In the genomic region with DNA sequence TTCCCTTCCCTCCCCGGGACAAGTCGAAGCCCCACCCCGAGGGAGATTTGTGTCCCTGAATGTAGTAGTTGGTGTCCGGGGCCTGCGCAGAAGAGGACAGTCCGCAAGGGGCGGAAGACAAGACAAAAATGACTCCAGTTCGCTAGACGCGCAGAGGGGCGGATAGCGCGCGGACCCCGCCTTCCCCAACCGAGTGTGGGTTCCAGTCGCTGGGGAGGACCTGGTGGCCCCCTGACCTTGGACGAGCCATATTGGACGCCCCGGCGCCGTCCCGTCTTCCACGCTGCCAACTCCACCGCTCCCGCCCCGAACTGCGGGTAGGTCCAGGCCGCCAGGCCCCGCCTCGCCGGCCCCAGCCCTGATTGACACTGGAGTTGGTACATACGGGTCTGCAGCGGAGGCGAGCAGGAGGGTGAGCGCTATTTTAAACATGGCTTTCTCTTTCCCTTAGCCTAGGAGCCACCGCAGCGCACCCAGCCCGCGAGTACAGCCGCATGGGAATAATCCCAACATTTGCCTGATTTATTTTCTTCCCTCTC, we compare ENCODE assay signal across 8 cellular contexts. TPM values are rescaled to one million over a fixed set of nuclear protein-coding genes. Genes with fewer than 3 reads are reported as not detected.
DNase-seq lines count a peak whose midpoint lies in the region; ATAC-seq lines count a peak whose summit lies in the region.

No MANE protein-coding gene starts in this region.

- no peak overlapping the region for H2BK15ac ChIP-seq in mesenchymal stem cell (ENCODE audit: low read depth, poor library complexity, severe bottlenecking)

- H3K4me1 ChIP-seq in effector memory CD4-positive, alpha-beta T cell (ENCODE audit: control insufficient read depth, insufficient read depth, low read length, poor library complexity, severe bottlenecking): peaks cover 7% of the 10 kb centered on the region
- no peaks in the 10 kb centered on the region for H3K4me1 ChIP-seq in mesenchymal stem cell (ENCODE audit: control insufficient read depth, insufficient read depth, low read depth, low read length)

- DNase-seq in CMK (ENCODE audit: low read depth) (peak; percentile 48), HK-2 (ENCODE audit: unreplicated experiment) (peak; percentile 93), NCI-H82 treated with DMSO at 0.1 percent for 48 hours (lab: John Stamatoyannopoulos, UW; ENCODE audit: unreplicated experiment) (peak; percentile 60), mesenchymal stem cell (peak; percentile 95)
- DNase-seq in activated CD8-positive, alpha-beta memory T cell treated with anti-CD3 and anti-CD28 coated beads for 24 hours: peak; percentile 89
- DNase-seq in effector memory CD4-positive, alpha-beta T cell: peak; percentile 37 to 59 (median 54)
- peak; percentile 34 for DNase-seq in stimulated activated CD8-positive, alpha-beta memory T cell treated with anti-CD3 and anti-CD28 coated beads, Interleukin-12 subunit alpha, Interleukin-12 subunit beta, amount 100 ng/mL, for 24 hours (ENCODE audit: extremely low read depth)

- peak overlapping the region; percentile 66 for H2AFZ ChIP-seq in mesenchymal stem cell (ENCODE audit: low read depth, low read length)

- no peaks in the 10 kb centered on the region for H3K27me3 ChIP-seq in effector memory CD4-positive, alpha-beta T cell (replicated peaks; ENCODE audit: control insufficient read depth, insufficient read depth, low read length, poor library complexity, severe bottlenecking)
- no peaks in the 10 kb centered on the region for H3K27me3 ChIP-seq in mesenchymal stem cell (ENCODE audit: control insufficient read depth in 1 of 2, insufficient read depth in 1 of 2, low read length in 2 of 2)

- H2BK5ac ChIP-seq in mesenchymal stem cell (ENCODE audit: low read depth, low read length, poor library complexity, severe bottlenecking): peak overlapping the region; percentile 39

- H3K4me2 ChIP-seq in mesenchymal stem cell (ENCODE audit: low read length, poor library complexity, severe bottlenecking): peak overlapping the region; percentile 67

- peak overlapping the region; percentile 60 for H3K27ac ChIP-seq in effector memory CD4-positive, alpha-beta T cell (ENCODE audit: insufficient read depth, low read length, poor library complexity, severe bottlenecking)
- H3K27ac ChIP-seq in mesenchymal stem cell (ENCODE audit: low read length, poor library complexity, severe bottlenecking): peak overlapping the region; percentile 85

- H4K8ac ChIP-seq in mesenchymal stem cell (ENCODE audit: low read length): no peak overlapping the region

- H3K9ac ChIP-seq in mesenchymal stem cell (ENCODE audit: low read length): peak overlapping the region; percentile 98

- ATAC-seq in GM19455 (IDR thresholded peaks at IDR 0.05; ENCODE audit: unreplicated experiment): peak; percentile 70

- H3K4ac ChIP-seq in mesenchymal stem cell (ENCODE audit: low read depth in 1 of 2, low read length in 2 of 2): peak overlapping the region in 1 of 2 experiments; percentile 54

- H3K4me3 ChIP-seq in effector memory CD4-positive, alpha-beta T cell (ENCODE audit: insufficient read depth, low read depth, low read length, poor library complexity, severe bottlenecking): peak overlapping the region; percentile 85
- H3K4me3 ChIP-seq in mesenchymal stem cell (ENCODE audit: insufficient read depth in 1 of 2, low read depth in 1 of 2, low read length in 2 of 2): peak overlapping the region; percentile 60 to 99

- no peaks in the 10 kb centered on the region for H3K36me3 ChIP-seq in effector memory CD4-positive, alpha-beta T cell (ENCODE audit: control insufficient read depth, insufficient read depth, low read length)
- H3K36me3 ChIP-seq in mesenchymal stem cell (ENCODE audit: control insufficient read depth in 1 of 2, insufficient read depth in 2 of 2, low read depth in 1 of 2, low read length in 2 of 2): no peaks in the 10 kb centered on the region

- no peak overlapping the region for H3K23ac ChIP-seq in mesenchymal stem cell (ENCODE audit: low read length in 2 of 2)

- peaks cover 2% of the 10 kb centered on the region for H3K79me1 ChIP-seq in mesenchymal stem cell (replicated peaks; ENCODE audit: low read length, poor library complexity, severe bottlenecking)

- H2BK120ac ChIP-seq in mesenchymal stem cell (ENCODE audit: low read depth, low read length): peak overlapping the region; percentile 23

- peak overlapping the region; percentile 9 for H4K91ac ChIP-seq in mesenchymal stem cell (ENCODE audit: low read length)

- peak overlapping the region; percentile 73 to 82 for H3K18ac ChIP-seq in mesenchymal stem cell (ENCODE audit: low read depth in 1 of 2, low read length in 2 of 2)

- peak overlapping the region in 1 of 2 experiments; percentile 42 for H3K14ac ChIP-seq in mesenchymal stem cell (ENCODE audit: low read length in 2 of 2)

- H3K9me3 ChIP-seq in effector memory CD4-positive, alpha-beta T cell (ENCODE audit: control insufficient read depth, low read length): no peaks in the 10 kb centered on the region
- H3K9me3 ChIP-seq in mesenchymal stem cell (ENCODE audit: control insufficient read depth, low read length): no peaks in the 10 kb centered on the region

- no peak overlapping the region for H2AK5ac ChIP-seq in mesenchymal stem cell (ENCODE audit: low read length, severe bottlenecking)

- peak overlapping the region in 1 of 2 experiments; percentile 21 for H2BK12ac ChIP-seq in mesenchymal stem cell (ENCODE audit: low read length in 2 of 2)

- WGBS in mesenchymal stem cell: under 1% methylated on average over 40 of the region's 41 CpGs

RNA-seq across cellular contexts. Expression of a gene that starts 0.8 kb away (rescaled TPM):
- 113 TPM for polyA plus RNA-seq in mesenchymal stem cell (2013, experiment 1 of 2)
- polyA plus RNA-seq in mesenchymal stem cell (2013, experiment 2 of 2): 119 TPM

Comparison
In these comparisons a context has a peak if more than half of its experiments do, and no peak if none do; other contexts are left out.
1. Peak in every context shown above with its lines: DNase-seq, ATAC-seq, H3K4me3 ChIP-seq and H3K27ac ChIP-seq.
2. DNase-seq: peak in every context shown above with its lines; median percentile 95 in mesenchymal stem cell; 93 in HK-2; 89 in activated CD8-positive, alpha-beta memory T cell treated with anti-CD3 and anti-CD28 coated beads for 24 hours; 60 in NCI-H82 treated with DMSO at 0.1 percent for 48 hours; 54 in effector memory CD4-positive, alpha-beta T cell; 48 in CMK; 34 in stimulated activated CD8-positive, alpha-beta memory T cell treated with anti-CD3 and anti-CD28 coated beads, Interleukin-12 subunit alpha, Interleukin-12 subunit beta, amount 100 ng/mL, for 24 hours.